6 cellular contexts compared by ENCODE assay signal in the genomic region with DNA sequence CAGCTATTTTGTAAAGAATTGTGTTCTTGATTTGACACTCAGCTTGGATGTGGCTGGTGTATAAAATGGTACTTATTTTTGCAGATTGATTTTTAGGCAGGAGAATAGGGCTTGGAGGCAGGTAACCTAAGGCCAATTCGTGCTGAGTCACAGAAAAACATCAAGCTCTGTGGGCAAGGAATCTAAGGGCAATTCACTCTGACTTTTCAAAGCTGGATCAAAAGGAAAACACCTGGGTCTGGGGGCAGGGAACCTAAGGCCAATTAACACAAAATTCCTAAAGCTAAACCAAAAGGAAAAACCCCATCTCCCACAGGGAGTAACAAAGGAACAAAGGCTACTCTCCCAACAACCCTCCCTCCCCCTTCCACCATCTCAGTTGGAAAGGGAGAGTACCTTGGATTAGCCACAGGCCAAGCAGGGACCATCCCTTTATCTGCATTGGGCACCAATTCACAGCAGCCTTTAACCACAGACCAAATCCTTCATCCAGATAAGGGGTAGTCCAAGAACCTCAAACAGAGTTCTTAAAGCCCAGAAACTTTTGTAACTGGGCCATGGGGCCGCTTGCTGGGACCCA.
DNase-seq lines count a peak whose midpoint lies in the region; FAIRE-seq and TF ChIP-seq lines count a peak whose summit lies in the region.
"Not testable (repeated sequence)": the region's sequence is repeated elsewhere in the genome, so short reads cannot be mapped to it uniquely, and the experiment has no call there.

No MANE protein-coding gene starts in this region.

- not testable (repeated sequence) for H2BK120ac ChIP-seq in H9 (ENCODE audit: low read depth, low read length, poor library complexity, severe bottlenecking); H1 (replicated peaks; ENCODE audit: low read depth, low read length); mesendoderm (ENCODE audit: low read depth, low read length)

- DNase-seq in ELF-1 (ENCODE audit: low read depth, low spot score) (peak; percentile 64), H9 (peak; percentile 63), NT2/D1 (ENCODE audit: low read depth, low spot score) (peak; percentile 33), H1 (ENCODE audit: low read depth in 1 of 2, low spot score in 2 of 2) (peak; percentile 0 to 41), iPS DF 19.7 (ENCODE audit: low read depth, low spot score) (peak; percentile 64), mesendoderm (peak; percentile 76)

- not testable (repeated sequence) for H3K79me1 ChIP-seq in H9 (ENCODE audit: insufficient read depth, low read depth, low read length, poor library complexity, severe bottlenecking); H1 (ENCODE audit: low read depth, low read length); mesendoderm (ENCODE audit: low read length)

- not testable (repeated sequence) for H3K23ac ChIP-seq in H9 (ENCODE audit: insufficient read length, low read depth, low read length); H1 (ENCODE audit: insufficient read length); mesendoderm (ENCODE audit: low read length)

- H3K27ac Mint-ChIP-seq in H9, result peak overlapping the region; percentile 80 to 94 (median 91); a peak in 6 of 7 replicates

- not testable (repeated sequence) for TF ChIP-seq EP300 in H1 (IDR thresholded peaks at IDR 0.05; ENCODE audit: borderline replicate concordance in 1 of 2, low read depth in 2 of 2, low read length in 2 of 2)

- peaks cover 14 to 17% of the 10 kb centered on the region in 2 experiments for H3K4me1 Mint-ChIP-seq in H9

- H3K36me3 Mint-ChIP-seq in H9 (ENCODE audit: insufficient read depth in 1 of 3, low read depth in 3 of 3), result peaks cover 6 to 33% (median 11%) of the 10 kb centered on the region in 3 experiments

- H3K79me2 ChIP-seq in H9 (ENCODE audit: insufficient read depth, low read length); H1 (ENCODE audit: control insufficient read depth in 1 of 2, insufficient read depth in 2 of 2, low read length in 2 of 2); mesendoderm (ENCODE audit: control insufficient read depth, insufficient read depth, low read length): not testable (repeated sequence)

- H4K20me1 ChIP-seq in H9 (ENCODE audit: control insufficient read depth, insufficient read depth, insufficient read length); H1 (replicated peaks in 1 of 2; ENCODE audit: control insufficient read depth in 1 of 2, insufficient read depth in 2 of 2, low read length in 2 of 2): not testable (repeated sequence)

- not testable (repeated sequence) for TF ChIP-seq POLR2A in H1 (IDR thresholded peaks at IDR 0.05; ENCODE audit: control extremely low read depth in 1 of 2, low read depth in 2 of 2, low read length in 2 of 2)

- not testable (repeated sequence) for H3K4me1 ChIP-seq in H9 (ENCODE audit: insufficient read depth, low read length); NT2/D1 (ENCODE audit: insufficient read depth, insufficient read length); H1 (replicated peaks in 1 of 4; ENCODE audit: control insufficient read depth in 3 of 4, insufficient read depth in 4 of 4, low read length in 3 of 4); mesendoderm (ENCODE audit: control insufficient read depth, low read depth, low read length)

- not testable (repeated sequence) for TF ChIP-seq RAD21 in H1 (IDR thresholded peaks at IDR 0.05 in 1 of 2, conservative IDR thresholded peaks at IDR 0.05 in 1 of 2; ENCODE audit: low read depth in 2 of 2, low read length in 2 of 2)

- peak; percentile 99 for FAIRE-seq in H1 (lab: Jason Lieb, UNC)

- POLR2A ChIA-PET in H1 (lab: Charles Lee; ENCODE audit: partially characterized antibody), result not testable (repeated sequence)

- TF ChIP-seq CTCF in H9 (conservative IDR thresholded peaks at IDR 0.05); H1 (IDR thresholded peaks at IDR 0.05; ENCODE audit: control extremely low read depth in 1 of 3, insufficient read depth in 1 of 3, low read depth in 1 of 3, low read length in 3 of 3): not testable (repeated sequence)

- not testable (repeated sequence) for H2AK5ac ChIP-seq in H9 (ENCODE audit: insufficient read length, low read length); H1 (ENCODE audit: low read depth, low read length); mesendoderm (ENCODE audit: low read length)

- H3K9me3 Mint-ChIP-seq in H9, result peaks cover 8 to 14% of the 10 kb centered on the region in 2 experiments; a peak in 4 of 5 replicates

- H3K4ac ChIP-seq in H9 (ENCODE audit: low read depth, low read length); H1 (replicated peaks; ENCODE audit: insufficient read length, low read depth, low read length); mesendoderm (ENCODE audit: low read depth, low read length): not testable (repeated sequence)

- not testable (repeated sequence) for H3K27me3 ChIP-seq in H9 (ENCODE audit: insufficient read depth, low read length); NT2/D1 (ENCODE audit: insufficient read depth, insufficient read length); H1 (replicated peaks in 1 of 4; ENCODE audit: control insufficient read depth in 3 of 4, extremely low read depth in 1 of 4, insufficient read depth in 3 of 4, low read length in 3 of 4); mesendoderm (ENCODE audit: insufficient read depth, low read length, poor library complexity)

- not testable (repeated sequence) for H3T11ph ChIP-seq in H9 (ENCODE audit: low read length)

- not testable (repeated sequence) for H4K8ac ChIP-seq in H9 (replicated peaks; ENCODE audit: insufficient read length, low read depth, low read length); H1 (ENCODE audit: extremely low read depth, insufficient read depth, low read length); mesendoderm (ENCODE audit: low read depth, low read length)

- H3K18ac ChIP-seq in H9 (ENCODE audit: insufficient read length, low read depth, low read length); H1 (ENCODE audit: extremely low read depth, low read length); mesendoderm (ENCODE audit: low read length): not testable (repeated sequence)

- H3K9me3 ChIP-seq in H9 (ENCODE audit: control insufficient read depth, low read depth, low read length); NT2/D1 (ENCODE audit: insufficient read depth, low read length); H1 (ENCODE audit: insufficient read depth in 2 of 2, low read depth in 1 of 2, low read length in 1 of 2): not testable (repeated sequence)

- not testable (repeated sequence) for H4K5ac ChIP-seq in H9 (ENCODE audit: insufficient read length, low read depth, low read length); H1 (ENCODE audit: insufficient read length, low read depth, low read length); mesendoderm (ENCODE audit: low read length)

- H4K91ac ChIP-seq in H9 (ENCODE audit: insufficient read length, low read depth, low read length); H1 (replicated peaks; ENCODE audit: insufficient read length, low read length): not testable (repeated sequence)

- H3K27me3 Mint-ChIP-seq in H9 (ENCODE audit: low read depth), result not testable (repeated sequence)

- H3K4me2 ChIP-seq in H9 (ENCODE audit: insufficient read depth, insufficient read length, low read length); H1 (ENCODE audit: insufficient read depth in 1 of 2, low read depth in 2 of 2, low read length in 2 of 2); mesendoderm (ENCODE audit: low read length): not testable (repeated sequence)

- H3K36me3 ChIP-seq in NT2/D1 (ENCODE audit: insufficient read depth, insufficient read length, low read length); H1 (ENCODE audit: control insufficient read depth in 2 of 4, insufficient read depth in 4 of 4, low read length in 3 of 4); mesendoderm (ENCODE audit: control insufficient read depth, insufficient read depth, low read length): not testable (repeated sequence)

- no CpG with 5 or more reads among the region's 2 CpGs for WGBS in H9 (ENCODE audit: extremely low coverage, insufficient read length, low lambda C conversion rate)
- no CpG with 5 or more reads among the region's 2 CpGs for WGBS in H1 (ENCODE audit: extremely low coverage in 1 of 2, insufficient coverage in 1 of 2, insufficient read length in 1 of 2, insufficient replicate concordance in 2 of 2, low coverage in 1 of 2, low lambda C conversion rate in 2 of 2, missing lambda C conversion rate in 1 of 2), 2 experiments
- WGBS in mesendoderm (ENCODE audit: extremely low coverage, insufficient coverage, low lambda C conversion rate), result no CpG with 5 or more reads among the region's 2 CpGs

- H3K56ac ChIP-seq in H9 (ENCODE audit: insufficient read length, low read depth, low read length); H1 (replicated peaks; ENCODE audit: insufficient read length, low read depth, low read length); mesendoderm (ENCODE audit: low read length): not testable (repeated sequence)

- peak overlapping the region in 1 of 2 experiments; percentile 31; a peak in 2 of 5 replicates for H3K4me3 Mint-ChIP-seq in H9

- H2AFZ ChIP-seq in H9 (ENCODE audit: low read length); H1 (ENCODE audit: low read length): not testable (repeated sequence)

- not testable (repeated sequence) for H3K9ac ChIP-seq in H9 (ENCODE audit: extremely low read depth, insufficient read length, low read length); NT2/D1 (ENCODE audit: insufficient read length, low read depth); H1 (replicated peaks in 1 of 4; ENCODE audit: extremely low read depth in 1 of 4, low read depth in 3 of 4, low read length in 3 of 4); mesendoderm (ENCODE audit: low read length)

- H2BK12ac ChIP-seq in H9 (ENCODE audit: insufficient read length, low read depth, low read length); H1 (ENCODE audit: low read depth, low read length): not testable (repeated sequence)

- H3K23me2 ChIP-seq in H9 (ENCODE audit: insufficient read length, low read depth, low read length, poor library complexity, severe bottlenecking); H1 (ENCODE audit: low read depth, low read length): not testable (repeated sequence)

- CTCF ChIA-PET in H1 (lab: Charles Lee; ENCODE audit: partially characterized antibody), result not testable (repeated sequence)

- not testable (repeated sequence) for H2BK15ac ChIP-seq in H9 (ENCODE audit: low read depth, low read length); H1 (ENCODE audit: low read length); mesendoderm (replicated peaks; ENCODE audit: low read depth)

- not testable (repeated sequence) for H3K4me3 ChIP-seq in NT2/D1 (ENCODE audit: insufficient read length, low read depth); H1 (ENCODE audit: extremely low read depth in 1 of 4, insufficient read depth in 2 of 4, low read depth in 3 of 4, low read length in 4 of 4); mesendoderm (ENCODE audit: low read length)

- not testable (repeated sequence) for H3K27ac ChIP-seq in H9 (ENCODE audit: insufficient read length, low read depth, low read length); H1 (ENCODE audit: low read depth, low read length); mesendoderm (ENCODE audit: low read depth, low read length)

- not testable (repeated sequence) for H3K14ac ChIP-seq in H9 (ENCODE audit: insufficient read depth, low read length); H1 (ENCODE audit: insufficient read length)

- not testable (repeated sequence) for H2BK20ac ChIP-seq in H9 (ENCODE audit: low read depth, low read length, poor library complexity, severe bottlenecking); H1 (ENCODE audit: low read length)

- not testable (repeated sequence) for H2BK5ac ChIP-seq in H9 (ENCODE audit: insufficient read length, low read length); H1 (ENCODE audit: low read depth, low read length); mesendoderm (ENCODE audit: low read length)

Comparison
In these comparisons a context has a peak if more than half of its experiments do, and no peak if none do; other contexts are left out.
1. DNase-seq: peak in every context shown above with its lines; median percentile 76 in mesendoderm; 64 in ELF-1; 64 in iPS DF 19.7; 63 in H9; 33 in NT2/D1; 20 in H1.